In the genomic region with DNA sequence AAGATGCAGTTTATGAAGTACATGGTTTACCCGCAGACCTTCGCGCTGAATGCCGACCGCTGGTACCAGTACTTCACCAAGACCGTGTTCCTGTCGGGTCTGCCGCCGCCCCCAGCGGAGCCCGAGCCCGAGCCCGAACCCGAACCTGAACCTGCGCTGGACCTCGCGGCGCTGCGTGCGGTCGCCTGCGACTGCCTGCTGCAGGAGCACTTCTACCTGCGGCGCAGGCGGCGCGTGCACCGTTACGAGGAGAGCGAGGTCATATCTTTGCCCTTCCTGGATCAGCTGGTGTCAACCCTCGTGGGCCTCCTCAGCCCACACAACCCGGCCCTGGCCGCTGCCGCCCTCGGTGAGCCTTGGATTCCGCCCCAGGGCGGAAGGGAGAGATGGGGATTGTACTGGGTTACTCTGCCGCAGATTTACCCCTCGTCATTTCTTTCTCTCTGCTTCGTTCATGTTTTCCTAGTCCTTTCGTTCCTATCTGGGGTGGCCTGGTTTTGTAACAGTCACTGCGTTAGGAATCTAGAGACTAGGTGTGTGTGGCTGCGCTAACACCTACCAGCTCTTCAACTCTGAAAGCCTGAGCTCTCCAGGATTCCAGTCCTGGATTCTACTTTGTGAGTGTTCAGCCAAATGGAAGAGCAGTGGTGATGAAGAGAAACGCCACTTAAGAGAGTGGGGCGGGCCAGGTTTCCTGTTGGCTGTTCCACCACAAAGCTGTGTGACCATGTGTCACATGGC, we compare ENCODE assay signal across 8 cellular contexts. TPM values are rescaled to one million over a fixed set of nuclear protein-coding genes. Genes with fewer than 3 reads are reported as not detected.
DNase-seq lines count a peak whose midpoint lies in the region; ATAC-seq and TF ChIP-seq lines count a peak whose summit lies in the region.

No MANE protein-coding gene starts in this region.

- no peaks in the 10 kb centered on the region for H4K20me1 ChIP-seq in OCI-LY3 (ENCODE audit: insufficient read depth, low read length)

- peak overlapping the region; percentile 79; the same call in 1 of the 2 replicates for H2AFZ ChIP-seq in OCI-LY3 (ENCODE audit: low read depth, low read length)

- H3K4me1 ChIP-seq in OCI-LY3 (ENCODE audit: low read length) (peaks cover 11% of the 10 kb centered on the region), foreskin keratinocyte (peaks cover 10% of the 10 kb centered on the region), neutrophil (ENCODE audit: control insufficient read depth in 1 of 2, insufficient read depth in 1 of 2, low read depth in 1 of 2, low read length in 1 of 2) (peaks cover 10 to 22% of the 10 kb centered on the region in 2 experiments)

- DNase-seq in Caki2 (ENCODE audit: low read depth) (peak; percentile 55), HS-5 (ENCODE audit: low read depth) (peak; percentile 31), foreskin keratinocyte (peak; percentile 32 to 55)
- peak; percentile 82 for DNase-seq in activated effector memory CD4-positive, alpha-beta T cell treated with anti-CD3 and anti-CD28 coated beads, Interleukin-2, amount 50 U/mL, for 16 hours

- peak overlapping the region; percentile 61 for H3K27ac ChIP-seq in OCI-LY3 (ENCODE audit: low read length)
- H3K27ac ChIP-seq in foreskin keratinocyte, result peak overlapping the region; percentile 39
- H3K27ac ChIP-seq in neutrophil, result peak overlapping the region; percentile 63
- peak overlapping the region; percentile 64 for H3K27ac ChIP-seq in temporal lobe (ENCODE audit: low read depth, low read length)

- TF ChIP-seq CTCF in OCI-LY3 (IDR thresholded peaks at IDR 0.05; ENCODE audit: low read depth, low read length) (no peak), foreskin keratinocyte (conservative IDR thresholded peaks at IDR 0.05) (no peak), neutrophil (IDR thresholded peaks at IDR 0.05) (no peak)

- H3K27me3 ChIP-seq in OCI-LY3 (ENCODE audit: low read depth, low read length), result no peaks in the 10 kb centered on the region
- no peaks in the 10 kb centered on the region for H3K27me3 ChIP-seq in foreskin keratinocyte
- no peaks in the 10 kb centered on the region for H3K27me3 ChIP-seq in neutrophil

- H3K4me2 ChIP-seq in OCI-LY3 (ENCODE audit: low read length), result peak overlapping the region; percentile 86

- H3K79me2 ChIP-seq in OCI-LY3 (ENCODE audit: low read length), result peaks cover 59% of the 10 kb centered on the region

- H3K4me3 ChIP-seq in OCI-LY3 (ENCODE audit: low read length), result peak overlapping the region; percentile 88
- H3K4me3 ChIP-seq in neutrophil (ENCODE audit: low read depth in 1 of 2, low read length in 1 of 2), result peak overlapping the region; percentile 82 to 88

- peaks cover 15% of the 10 kb centered on the region for H3K36me3 ChIP-seq in OCI-LY3 (replicated peaks; ENCODE audit: low read depth, low read length)
- H3K36me3 ChIP-seq in neutrophil, result peaks cover 15% of the 10 kb centered on the region

- in situ Hi-C loops in Caki2 (cut with HindIII; ENCODE audit: low pct_unique_long_range_greater_than_20kb, low sequenced_read_pairs), result no loop called here

- ATAC-seq in GM21360 (IDR thresholded peaks at IDR 0.05; ENCODE audit: unreplicated experiment) (peak; percentile 42), foreskin keratinocyte (peak; percentile 64)

- peak overlapping the region; percentile 89 for H3K9ac ChIP-seq in OCI-LY3 (ENCODE audit: low read length)

- H3K9me3 ChIP-seq in OCI-LY3 (ENCODE audit: insufficient read depth, low read length), result no peaks in the 10 kb centered on the region
- no peaks in the 10 kb centered on the region for H3K9me3 ChIP-seq in neutrophil

RNA-seq across cellular contexts. Expression of a gene that starts 0.6 kb away (rescaled TPM):
- 28.9 and 34.9 TPM in 2 replicates for total RNA-seq in Caki2 (2014; rRNA removed; shearing (Covaris generic); ENCODE audit: low replicate concordance)
- 46.0 and 48.6 TPM in 2 replicates for total RNA-seq in foreskin keratinocyte
- 28.4 and 34.3 TPM in 2 replicates for polyA plus RNA-seq in foreskin keratinocyte
- 116 TPM for total RNA-seq in temporal lobe

Comparison
In these comparisons a context has a peak if more than half of its experiments do, and no peak if none do; other contexts are left out.
1. Peak in every context shown above with its lines: DNase-seq, ATAC-seq, H3K4me3 ChIP-seq and H3K27ac ChIP-seq.
2. DNase-seq: peak in every context shown above with its lines; median percentile 82 in activated effector memory CD4-positive, alpha-beta T cell treated with anti-CD3 and anti-CD28 coated beads, Interleukin-2, amount 50 U/mL, for 16 hours; 55 in Caki2; 44 in foreskin keratinocyte; 31 in HS-5.